In genomic region chr14:91363776-91364523, GRCh38 we compare ENCODE assay signal across 8 cellular contexts. TPM values are rescaled to one million over a fixed set of nuclear protein-coding genes. Genes with fewer than 3 reads are reported as not detected.
DNase-seq lines count a peak whose midpoint lies in the region; ATAC-seq and TF ChIP-seq lines count a peak whose summit lies in the region.

No MANE protein-coding gene starts in this region.

- H3K9me3 Mint-ChIP-seq in IgD-negative memory B cell (no peaks in the 10 kb centered on the region), HFFc6 (no peaks in the 10 kb centered on the region)

- H3K27me3 Mint-ChIP-seq in IgD-negative memory B cell = no peaks in the 10 kb centered on the region
- H3K27me3 Mint-ChIP-seq in HFFc6 (ENCODE audit: insufficient read depth) = peaks cover 27% of the 10 kb centered on the region

- H3K27ac Mint-ChIP-seq in IgD-negative memory B cell = peak overlapping the region; percentile 51 to 92 (median 90)
- H3K27ac Mint-ChIP-seq in HFFc6 = no peak overlapping the region

- TF ChIP-seq CTCF in HFFc6 (IDR thresholded peaks at IDR 0.05) = no peak

- peaks cover 28 to 57% (median 43%) of the 10 kb centered on the region in 3 donors for H3K4me1 Mint-ChIP-seq in IgD-negative memory B cell
- no peaks in the 10 kb centered on the region for H3K4me1 Mint-ChIP-seq in HFFc6 (ENCODE audit: low read depth)

- no peaks in the 10 kb centered on the region for H3K36me3 Mint-ChIP-seq in IgD-negative memory B cell
- H3K36me3 Mint-ChIP-seq in HFFc6 (ENCODE audit: low read depth) = no peaks in the 10 kb centered on the region

- no peak for DNase-seq in left lobe of liver (ENCODE audit: low spot score)
- DNase-seq in HFFc6 = no peak
- DNase-seq in COLO829 (ENCODE audit: low spot score) = no peak
- DNase-seq in glomerular visceral epithelial cell (ENCODE audit: extremely low spot score) = no peak
- DNase-seq in NCI-H146 treated with DMSO at 0.1 percent for 48 hours (lab: John Stamatoyannopoulos, UW; ENCODE audit: unreplicated experiment) = no peak

- H3K4me3 Mint-ChIP-seq in IgD-negative memory B cell (peak overlapping the region; percentile 44 to 92 (median 84)), HFFc6 (no peak overlapping the region)

- ATAC-seq in GM18517 (IDR thresholded peaks at IDR 0.05; ENCODE audit: unreplicated experiment) = peak; percentile 71
- peak; percentile 70 for ATAC-seq in GM21529 (IDR thresholded peaks at IDR 0.05; ENCODE audit: unreplicated experiment)
- ATAC-seq in left lobe of liver = peak; percentile 41

RNA-seq across cellular contexts. Expression of gene CCDC88C, which starts 53.7 kb away (rescaled TPM):
- 30.5 TPM for polyA plus RNA-seq in IgD-negative memory B cell
- total RNA-seq in left lobe of liver = 4.1 TPM
- total RNA-seq in HFFc6 (2021; fragmentation: NEBNext Ultra II Directional; extraction: Animal tissue kit (Norgen Biotek cat#: 25700)) = under 1 TPM in 3 of 6 experiments, not detected in 3; 0.09 to 0.61 (median 0.19) TPM
